ENCODE assay signal across 8 cellular contexts in genomic region chr17:9924735-9925191, GRCh38. TPM values are rescaled to one million over a fixed set of nuclear protein-coding genes. Genes with fewer than 3 reads are reported as not detected.
DNase-seq lines count a peak whose midpoint lies in the region; ATAC-seq lines count a peak whose summit lies in the region.

No MANE protein-coding gene starts in this region.

- DNase-seq in Right ventricle myocardium inferior (ENCODE audit: missing footprints) = no peak
- no peak for DNase-seq in cardiac septum (ENCODE audit: low spot score)
- DNase-seq in NCI-H69 (lab: John Stamatoyannopoulos, UW) = peak; percentile 43
- no peak for DNase-seq in left ventricle myocardium superior
- peak; percentile 78 for DNase-seq in retina

- peak overlapping the region; percentile 29 for H3K27ac ChIP-seq in angular gyrus (ENCODE audit: low read depth, low read length)

- peak; percentile 35 for ATAC-seq in Right ventricle myocardium inferior
- peak; percentile 52 for ATAC-seq in HG03139 (IDR thresholded peaks at IDR 0.05; ENCODE audit: unreplicated experiment)
- ATAC-seq in left ventricle myocardium superior = peak; percentile 59
- no peak for ATAC-seq in GM19023 (IDR thresholded peaks at IDR 0.05; ENCODE audit: unreplicated experiment)

- intact Hi-C loops in Right ventricle myocardium inferior (cut with DNase I) (loop anchor here (5.0 kb wide), 2 partner anchors 303 to 693 kb away; no protein-coding TSS in a partner anchor), cardiac septum (cut with DNase I) (loop anchor here (5.0 kb wide), 2 partner anchors 303 to 693 kb away; no protein-coding TSS in a partner anchor), left ventricle myocardium superior (cut with micrococcal nuclease) (loop anchor here (10.0 kb wide), 1 partner anchor 690 kb away; no protein-coding TSS in a partner anchor)

RNA-seq across cellular contexts. Expression of gene RCVRN, which starts 19.7 kb away (rescaled TPM):
- total RNA-seq in Right ventricle myocardium inferior (not detected), cardiac septum (0.70 TPM), left ventricle myocardium superior (0.12 TPM)

Comparison
In these comparisons a context has a peak if more than half of its experiments do, and no peak if none do; other contexts are left out.
1. DNase-seq: peak in NCI-H69 (single experiment) and retina (single experiment); none in Right ventricle myocardium inferior (single experiment), cardiac septum (single experiment) and left ventricle myocardium superior (single experiment).